ENCODE assay signal across 27 cellular contexts in genomic region chr4:109015413-109015810, GRCh38.
"Had no signal": no experiment of that assay in that cellular context is flagged by ENCODE, and none has a peak within 500 bp of the region (broad histone marks: within the 10 kb centered on the region; RNA-seq: fewer than 3 reads in every experiment).

No MANE protein-coding gene starts in this region.

- H3K27ac Mint-ChIP-seq: activated CD4-positive, alpha-beta memory T cell treated with anti-CD3 and anti-CD28 coated beads for 36 hours; activated naive CD4-positive, alpha-beta T cell treated with anti-CD3 and anti-CD28 coated beads for 36 hours; activated naive CD4-positive, alpha-beta T cell treated with anti-CD3 and anti-CD28 coated beads, Interleukin-2, amount 50 U/mL, for 72 hours; activated T-helper 1 cell treated with anti-CD3 and anti-CD28 coated beads, Interleukin-12 subunit alpha, Interleukin-12 subunit beta, Interleukin-2, Interleukin-4 antibody, amounts not matched to agents 30 ng/mL and 10 ng/mL and 1 ng/mL, durations not matched to agents 14 hours and 24 hours and 36 hours; brain had no signal

- FAIRE-seq: TTC549 had no signal

- H3K27me3 ChIP-seq: adrenal gland, cardiac muscle cell, SJCRH30 had no signal

- H3K4me3 Mint-ChIP-seq: activated CD4-positive, alpha-beta memory T cell treated with anti-CD3 and anti-CD28 coated beads for 36 hours; activated naive CD4-positive, alpha-beta T cell treated with anti-CD3 and anti-CD28 coated beads for 36 hours; activated T-cell treated with anti-CD3 and anti-CD28 coated beads, Interleukin-2, amount 50 U/mL, for 4 hours; activated T-helper 1 cell treated with anti-CD3 and anti-CD28 coated beads, Interleukin-12 subunit alpha, Interleukin-12 subunit beta, Interleukin-2, Interleukin-4 antibody, amounts not matched to agents 30 ng/mL and 10 ng/mL and 1 ng/mL, durations not matched to agents 14 hours and 24 hours and 36 hours; brain had no signal

- H3K9me3 ChIP-seq: adrenal gland, SJCRH30 had no signal

- H3K36me3 ChIP-seq: adrenal gland, cardiac muscle cell, SJCRH30 had no signal

- H3K9me3 Mint-ChIP-seq: activated CD4-positive, alpha-beta memory T cell treated with anti-CD3 and anti-CD28 coated beads for 36 hours; activated naive CD4-positive, alpha-beta T cell treated with anti-CD3 and anti-CD28 coated beads, Interleukin-2, amount 50 U/mL, for 72 hours; activated T-cell treated with anti-CD3 and anti-CD28 coated beads, Interleukin-2, amount 50 U/mL, for 4 hours; activated T-helper 1 cell treated with anti-CD3 and anti-CD28 coated beads, Interleukin-12 subunit alpha, Interleukin-12 subunit beta, Interleukin-2, Interleukin-4 antibody, amounts not matched to agents 30 ng/mL and 10 ng/mL and 1 ng/mL, durations not matched to agents 14 hours and 24 hours and 36 hours had no signal

- H3K4me1 ChIP-seq: adrenal gland had no signal

- H3K27me3 Mint-ChIP-seq: brain had no signal

- H3K36me3 Mint-ChIP-seq: activated CD4-positive, alpha-beta memory T cell treated with anti-CD3 and anti-CD28 coated beads for 36 hours; activated naive CD4-positive, alpha-beta T cell treated with anti-CD3 and anti-CD28 coated beads, Interleukin-2, amount 50 U/mL, for 72 hours; brain had no signal

- H3K4me3 ChIP-seq: adrenal gland, cardiac muscle cell, SJCRH30, SK-N-MC had no signal

- ATAC-seq: activated naive CD4-positive, alpha-beta T cell treated with anti-CD3 and anti-CD28 coated beads, Interleukin-2, amount 50 U/mL, for 72 hours; activated T-cell treated with anti-CD3 and anti-CD28 coated beads, Interleukin-2, amount 50 U/mL, for 4 hours; Panc1 had no signal

- H3K27ac ChIP-seq: adrenal gland, cardiac muscle cell, SJCRH30, SK-N-MC had no signal

- DNase-seq: activated CD4-positive, alpha-beta memory T cell treated with anti-CD3 and anti-CD28 coated beads for 36 hours; activated CD4-positive, alpha-beta T cell treated with anti-CD3 and anti-CD28 coated beads for 4 hours; activated CD4-positive, alpha-beta T cell treated with anti-CD3 and anti-CD28 coated beads, Interleukin-2, amount 50 U/mL, for 1 hour; activated CD8-positive, alpha-beta memory T cell treated with anti-CD3 and anti-CD28 coated beads, Interleukin-2, amount 50 U/mL, for 4 hours; activated gamma-delta T cell treated with Interleukin-2 at 50 U/mL for 16 hours; activated naive CD4-positive, alpha-beta T cell treated with anti-CD3 and anti-CD28 coated beads for 36 hours; activated T-cell treated with anti-CD3 and anti-CD28 coated beads for 4 hours; activated T-cell treated with anti-CD3 and anti-CD28 coated beads, Interleukin-2, amount 50 U/mL, for 4 hours; adrenal gland; Karpas-422; KBM-7; NCI-H1105; NCI-H1436; NCI-H1694; NCI-H1930; NCI-H2081 treated with DMSO at 0.1 percent for 48 hours; NCI-H345; NCI-H524 treated with DMSO at 0.1 percent for 48 hours; SHP77; SJCRH30 had no signal
